Comparison of ENCODE assay signal across 8 cellular contexts in the genomic region with DNA sequence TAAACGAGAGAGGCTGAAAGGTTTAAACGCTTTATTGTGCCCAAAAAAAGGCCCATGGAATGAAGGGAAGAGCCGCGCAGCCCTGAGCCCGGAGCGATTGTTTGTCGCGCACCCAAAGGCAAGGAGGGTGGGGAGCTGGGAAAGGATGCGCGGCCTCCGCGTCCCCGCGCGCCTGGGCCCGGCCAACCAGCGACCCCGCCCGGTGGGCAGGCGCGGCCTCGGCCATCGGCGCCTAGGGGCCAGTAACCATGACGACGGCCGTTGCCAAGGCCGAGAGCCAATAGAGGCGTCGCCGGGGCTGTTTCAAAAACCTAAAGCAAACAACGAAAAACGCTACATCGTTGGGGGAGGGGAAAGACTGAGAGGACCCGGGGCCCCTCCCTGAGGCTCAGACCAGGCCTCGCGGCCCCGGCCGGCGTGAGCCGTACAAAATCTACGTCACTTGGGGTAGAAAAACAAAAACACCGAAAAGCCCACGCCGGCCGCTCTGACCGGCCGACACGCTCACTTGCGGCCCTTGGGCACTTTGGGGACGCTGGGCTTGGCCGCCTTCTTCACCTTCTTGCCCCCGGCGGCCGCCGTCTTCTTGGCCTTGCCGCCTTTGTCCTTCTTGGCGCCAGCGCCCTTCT. TPM values are rescaled to one million over a fixed set of nuclear protein-coding genes. Genes with fewer than 3 reads are reported as not detected.
DNase-seq lines count a peak whose midpoint lies in the region; ATAC-seq and TF ChIP-seq lines count a peak whose summit lies in the region.

No MANE protein-coding gene starts in this region.

- peak overlapping the region; percentile 23 for H3K27ac Mint-ChIP-seq in activated T-helper 17 cell treated with anti-CD3 and anti-CD28 coated beads, Interleukin-2, amount 50 U/mL, for 72 hours

- peak overlapping the region; percentile 90 to 95 (median 90) for H3K27ac ChIP-seq in esophagus squamous epithelium

- H3K36me3 Mint-ChIP-seq in activated T-helper 17 cell treated with anti-CD3 and anti-CD28 coated beads, Interleukin-2, amount 50 U/mL, for 72 hours (ENCODE audit: low read depth): peaks cover 12% of the 10 kb centered on the region

- peak overlapping the region; percentile 84 for H3K4me3 Mint-ChIP-seq in activated T-helper 17 cell treated with anti-CD3 and anti-CD28 coated beads, Interleukin-2, amount 50 U/mL, for 72 hours

- 0 out of 2 replicates have a peak, but pooled peaks have one; percentile 8 for TF ChIP-seq CTCF in GM12875 (IDR thresholded peaks at IDR 0.05; ENCODE audit: borderline replicate concordance, insufficient read depth, low read depth, low read length)
- TF ChIP-seq CTCF in esophagus squamous epithelium (IDR thresholded peaks at IDR 0.05): peak in 1 of 6 experiments; percentile 9
- TF ChIP-seq CTCF in mucosa of descending colon (IDR thresholded peaks at IDR 0.05): no peak

- TF ChIP-seq POLR2A in esophagus squamous epithelium (IDR thresholded peaks at IDR 0.05): peak in 2 of 4 donors; percentile 48 to 52

- DNase-seq in HuH-7.5 (ENCODE audit: low spot score): peak; percentile 95
- peak; percentile 93 for DNase-seq in NOMO-1 treated with dmso at 0.1 percent for 144 hours (lab: John Stamatoyannopoulos, UW; ENCODE audit: unreplicated experiment)
- DNase-seq in esophagus squamous epithelium (lab: John Stamatoyannopoulos, UW): no peak
- DNase-seq in mucosa of descending colon: peak; percentile 81 to 83 (median 83)
- DNase-seq in stimulated activated naive CD8-positive, alpha-beta T cell treated with anti-CD3 and anti-CD28 coated beads, Interleukin-15, Interleukin-2, amounts not matched to agents 100 U/mL and 50 U/mL, for 24 hours: peak; percentile 75

- ATAC-seq in activated T-helper 17 cell treated with anti-CD3 and anti-CD28 coated beads, Interleukin-2, amount 50 U/mL, for 72 hours (replicated peaks): peak; percentile 35
- ATAC-seq in mucosa of descending colon: peak; percentile 44
- peak; percentile 26 for ATAC-seq in stimulated activated naive CD8-positive, alpha-beta T cell treated with anti-CD3 and anti-CD28 coated beads, Interleukin-15, Interleukin-2, amounts not matched to agents 100 U/mL and 50 U/mL, for 24 hours
- ATAC-seq in GM19324 (IDR thresholded peaks at IDR 0.05; ENCODE audit: low FRiP score, unreplicated experiment): no peak

- 1 to 2% methylated on average over 19 to 39 of the region's 59 CpGs for WGBS in esophagus squamous epithelium, 2 donors

- H3K9me3 Mint-ChIP-seq in activated T-helper 17 cell treated with anti-CD3 and anti-CD28 coated beads, Interleukin-2, amount 50 U/mL, for 72 hours: no peaks in the 10 kb centered on the region

- H3K4me1 Mint-ChIP-seq in activated T-helper 17 cell treated with anti-CD3 and anti-CD28 coated beads, Interleukin-2, amount 50 U/mL, for 72 hours: peaks cover 21% of the 10 kb centered on the region

- peaks cover 20 to 64% (median 35%) of the 10 kb centered on the region in 3 donors for H3K4me1 ChIP-seq in esophagus squamous epithelium
- H3K4me1 ChIP-seq in mucosa of descending colon (ENCODE audit: low read depth): peaks cover 16% of the 10 kb centered on the region

- intact Hi-C loops in esophagus squamous epithelium (cut with DNase I): no loop called here
- intact Hi-C loops in mucosa of descending colon (cut with DNase I, micrococcal nuclease): no loop called here

- no peaks in the 10 kb centered on the region for H3K9me3 ChIP-seq in esophagus squamous epithelium
- no peaks in the 10 kb centered on the region for H3K9me3 ChIP-seq in mucosa of descending colon

- no peaks in the 10 kb centered on the region for H3K27me3 ChIP-seq in esophagus squamous epithelium

- H3K4me3 ChIP-seq in GM12875 (ENCODE audit: low read depth, low read length) (peak overlapping the region; percentile 88), esophagus squamous epithelium (peak overlapping the region; percentile 72 to 96 (median 82)), mucosa of descending colon (peak overlapping the region; percentile 56)

- H3K27me3 Mint-ChIP-seq in activated T-helper 17 cell treated with anti-CD3 and anti-CD28 coated beads, Interleukin-2, amount 50 U/mL, for 72 hours: no peaks in the 10 kb centered on the region

- H3K36me3 ChIP-seq in esophagus squamous epithelium (peaks cover 0 to 4% (median 0%) of the 10 kb centered on the region in 3 donors), mucosa of descending colon (ENCODE audit: low read depth) (no peaks in the 10 kb centered on the region)

RNA-seq across cellular contexts. Expression of a gene that starts 36.2 kb away (rescaled TPM):
- 10 to 100 TPM; 52.5 to 55.3 TPM for total RNA-seq in activated T-helper 17 cell treated with anti-CD3 and anti-CD28 coated beads, Interleukin-2, amount 50 U/mL, for 72 hours
- total RNA-seq in esophagus squamous epithelium: 10 to 100 TPM; 24.2 to 32.7 (median 29.7) TPM
- 10 to 100 TPM; 37.0 to 44.1 (median 41.4) TPM for total RNA-seq in mucosa of descending colon
